ENCODE assay signal across 8 cellular contexts in the genomic region with DNA sequence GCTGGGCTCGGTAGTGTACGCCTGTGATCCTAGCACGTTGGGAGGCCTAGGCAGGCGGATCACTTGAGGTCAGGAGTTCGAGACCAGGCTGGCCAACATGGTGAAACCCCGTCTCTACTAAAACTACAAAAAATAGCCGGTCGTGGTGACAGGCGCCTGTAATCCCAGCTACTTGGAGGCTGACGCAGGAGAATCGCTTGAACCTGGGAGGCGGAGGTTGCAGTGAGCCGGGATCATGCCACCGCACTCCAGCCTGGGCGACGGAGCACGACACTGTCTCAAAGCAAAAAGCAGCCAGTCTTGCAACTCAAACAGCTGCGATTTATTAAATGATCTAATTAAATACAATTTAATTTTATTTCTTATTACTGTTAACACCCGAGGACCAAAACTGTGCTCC. TPM values are rescaled to one million over a fixed set of nuclear protein-coding genes. Genes with fewer than 3 reads are reported as not detected.
DNase-seq lines count a peak whose midpoint lies in the region; ATAC-seq and TF ChIP-seq lines count a peak whose summit lies in the region.
"Not testable (repeated sequence)": the region's sequence is repeated elsewhere in the genome, so short reads cannot be mapped to it uniquely, and the experiment has no call there.
"Had no signal": no experiment of that assay in that cellular context is flagged by ENCODE, and none has a peak within 500 bp of the region (broad histone marks: within the 10 kb centered on the region; RNA-seq: fewer than 3 reads in every experiment).

No MANE protein-coding gene starts in this region.

- intact Hi-C loops in left lung (cut with DNase I): not testable (repeated sequence)
- intact Hi-C loops in psoas muscle (cut with DNase I): loop anchor here in 1 of 2 donors (10.0 kb wide), 1 partner anchor 278 kb away; no protein-coding TSS in a partner anchor

- H3K36me3 ChIP-seq in left lung: peaks cover 0 to 13% of the 10 kb centered on the region in 2 donors
- H3K36me3 ChIP-seq in psoas muscle (ENCODE audit: insufficient read depth in 1 of 2, low read depth in 1 of 2): peaks cover 2 to 11% of the 10 kb centered on the region in 2 donors

- ATAC-seq in effector memory CD8-positive, alpha-beta T cell (replicated peaks); left lung; psoas muscle: not testable (repeated sequence)

- CTCF ChIA-PET in AG04449 (lab: Yijun Ruan, JAX): not testable (repeated sequence)

- H3K27me3 ChIP-seq in left lung: peaks cover 22 to 88% of the 10 kb centered on the region in 2 donors
- H3K27me3 ChIP-seq in psoas muscle (ENCODE audit: insufficient read depth in 3 of 3, low read length in 2 of 3): peaks cover 0 to 52% (median 23%) of the 10 kb centered on the region in 3 donors

- H3K36me3 Mint-ChIP-seq in activated T-cell treated with anti-CD3 and anti-CD28 coated beads, Interleukin-2, amount 50 U/mL, for 24 hours (ENCODE audit: low read depth): peaks cover 15% of the 10 kb centered on the region
- peaks cover 28% of the 10 kb centered on the region for H3K36me3 Mint-ChIP-seq in effector memory CD8-positive, alpha-beta T cell (ENCODE audit: insufficient read depth)

- H3K9me3 Mint-ChIP-seq in activated T-cell treated with anti-CD3 and anti-CD28 coated beads, Interleukin-2, amount 50 U/mL, for 24 hours; effector memory CD8-positive, alpha-beta T cell: not testable (repeated sequence)

- H3K27ac ChIP-seq in left lung, psoas muscle: not testable (repeated sequence)

- H3K4me3 ChIP-seq in AG04449 (ENCODE audit: low read depth, low read length): peak overlapping the region; percentile 63
- peak overlapping the region; percentile 49 for H3K4me3 ChIP-seq in Jurkat, Clone E6-1 (ENCODE audit: low read length)
- peak overlapping the region; percentile 50 to 62 for H3K4me3 ChIP-seq in left lung
- H3K4me3 ChIP-seq in psoas muscle: peak overlapping the region; percentile 71

- 62 to 65% (median 62%) methylated on average over 19 of the region's 19 CpGs for WGBS in psoas muscle, 3 donors

- POLR2A ChIA-PET in AG04449 (lab: Yijun Ruan, JAX): interaction anchor here (0.5 kb wide), 1 partner anchor 16 kb away, joined by 4 read pairs; no protein-coding TSS in a partner anchor

- not testable (repeated sequence) for H3K9me3 ChIP-seq in left lung, psoas muscle

- H3K27me3 Mint-ChIP-seq in activated T-cell treated with anti-CD3 and anti-CD28 coated beads, Interleukin-2, amount 50 U/mL, for 24 hours: peaks cover 35% of the 10 kb centered on the region
- H3K27me3 Mint-ChIP-seq in effector memory CD8-positive, alpha-beta T cell: peaks cover 17 to 21% of the 10 kb centered on the region in 2 donors

- not testable (repeated sequence) for DNase-seq in AG04449 (ENCODE audit: low read depth, low spot score); Jurkat, Clone E6-1 (ENCODE audit: low read depth, low spot score); activated T-cell treated with anti-CD3 and anti-CD28 coated beads, Interleukin-2, amount 50 U/mL, for 24 hours; effector memory CD8-positive, alpha-beta T cell; left lung; psoas muscle

- peaks cover 0 to 17% of the 10 kb centered on the region in 2 donors for H3K4me1 ChIP-seq in left lung
- H3K4me1 ChIP-seq in psoas muscle: not testable (repeated sequence)

- H3K27ac Mint-ChIP-seq in activated T-cell treated with anti-CD3 and anti-CD28 coated beads, Interleukin-2, amount 50 U/mL, for 24 hours; effector memory CD8-positive, alpha-beta T cell: not testable (repeated sequence)

- not testable (repeated sequence) for TF ChIP-seq CTCF in AG04449 (IDR thresholded peaks at IDR 0.05; ENCODE audit: insufficient read depth, low read length, missing control alignments); left lung (IDR thresholded peaks at IDR 0.05); psoas muscle (IDR thresholded peaks at IDR 0.05)

- H3K4me3 Mint-ChIP-seq in activated T-cell treated with anti-CD3 and anti-CD28 coated beads, Interleukin-2, amount 50 U/mL, for 24 hours: peak overlapping the region; percentile 77
- peak overlapping the region; percentile 79 to 82 for H3K4me3 Mint-ChIP-seq in effector memory CD8-positive, alpha-beta T cell

- H3K4me1 Mint-ChIP-seq in activated T-cell treated with anti-CD3 and anti-CD28 coated beads, Interleukin-2, amount 50 U/mL, for 24 hours (ENCODE audit: low read depth): peaks cover 18% of the 10 kb centered on the region
- peaks cover 9 to 11% of the 10 kb centered on the region in 2 donors for H3K4me1 Mint-ChIP-seq in effector memory CD8-positive, alpha-beta T cell (ENCODE audit: low read depth in 2 of 2)

RNA-seq across cellular contexts. Expression of gene B3GNT4, which starts 0.7 kb away (rescaled TPM):
- polyA plus RNA-seq in Jurkat, Clone E6-1 (2012; ENCODE audit: insufficient read depth, insufficient read length): 3.4 TPM
- total RNA-seq in left lung (under 1 TPM; 0.23 to 0.42 TPM), psoas muscle (under 1 TPM in 1 of 4 donors, not detected in 3; 0.38 TPM)
- 1 to 10 TPM in 1 of 3 donors, under 1 TPM in 2; 0.30 to 1.3 (median 0.48) TPM for polyA plus RNA-seq in psoas muscle
- total RNA-seq: Right ventricle myocardium inferior had no signal

RNA-seq across cellular contexts. Expression of gene LRRC43, which starts 19.9 kb away (rescaled TPM):
- polyA plus RNA-seq in Jurkat, Clone E6-1 (2012; ENCODE audit: insufficient read depth, insufficient read length): not detected
- total RNA-seq in left lung (1 to 10 TPM in 1 of 2 donors, under 1 TPM in 1; 0.70 to 2.1 TPM), psoas muscle (under 1 TPM in 3 of 4 donors, not detected in 1; 0.13 to 0.36 (median 0.32) TPM)
- polyA plus RNA-seq in psoas muscle: under 1 TPM in 2 of 3 donors, not detected in 1; 0.05 to 0.06 TPM
- total RNA-seq: M059J had no signal

RNA-seq across cellular contexts. Expression of gene DIABLO, which starts 23.0 kb away (rescaled TPM):
- polyA plus RNA-seq in Jurkat, Clone E6-1 (2012; ENCODE audit: insufficient read depth, insufficient read length): 84.2 TPM
- 10 to 100 TPM; 34.6 to 34.7 TPM for total RNA-seq in left lung
- total RNA-seq in psoas muscle: 10 to 100 TPM; 24.4 to 35.3 (median 29.0) TPM
- 100 to 1,000 TPM in 1 of 3 donors, 10 to 100 TPM in 2; 39.7 to 109 (median 53.7) TPM for polyA plus RNA-seq in psoas muscle

RNA-seq across cellular contexts. Expression of gene IL31, which starts 28.8 kb away (rescaled TPM):
- not detected for polyA plus RNA-seq in Jurkat, Clone E6-1 (2012; ENCODE audit: insufficient read depth, insufficient read length)
- not detected for total RNA-seq in left lung
- total RNA-seq in psoas muscle: not detected
- polyA plus RNA-seq in psoas muscle: not detected
- total RNA-seq: M059J, Right ventricle myocardium inferior had no signal
